ENCODE assay signal across 1 cellular context in genomic region chr11:279966-280761, GRCh38.
TF ChIP-seq lines count a peak whose summit lies in the region.

No MANE protein-coding gene starts in this region.

TF ChIP-seq in IMR-90, 13 proteins besides CTCF, POLR2A, EP300 and RAD21 (continued from another document):
- no peak for TF ChIP-seq ELK1 (IDR thresholded peaks at IDR 0.05; ENCODE audit: borderline replicate concordance, low read depth, low read length)
